ENCODE assay signal across 9 cellular contexts in genomic region chr6:127342946-127343752, GRCh38. TPM values are rescaled to one million over a fixed set of nuclear protein-coding genes. Genes with fewer than 3 reads are reported as not detected.
DNase-seq lines count a peak whose midpoint lies in the region; ATAC-seq, FAIRE-seq and TF ChIP-seq lines count a peak whose summit lies in the region.
"Had no signal": no experiment of that assay in that cellular context is flagged by ENCODE, and none has a peak within 500 bp of the region (broad histone marks: within the 10 kb centered on the region; RNA-seq: fewer than 3 reads in every experiment).

Gene ECHDC1 (minus strand): TSS chr6:127343609. CDS start chr6:127331028, 12,581 bp downstream.

- H3K27ac ChIP-seq in VCaP (peak within 1 kb of the TSS; percentile 91), caudate nucleus (ENCODE audit: low read depth, low read length) (peak within 1 kb of the TSS; percentile 48), keratinocyte (ENCODE audit: control insufficient read depth, insufficient read depth, low read length) (peak within 1 kb of the TSS; percentile 98)

- H3K36me3 ChIP-seq in keratinocyte (ENCODE audit: control insufficient read depth in 2 of 2, extremely low read depth in 1 of 2, insufficient read depth in 2 of 2, low read length in 2 of 2), result no peaks in the 10 kb centered on the region

- peak; percentile 73 for FAIRE-seq in keratinocyte (lab: Jason Lieb, UNC)
- FAIRE-seq: G401.6 had no signal

- peak within 1 kb of the TSS; percentile 100 for H2AFZ ChIP-seq in keratinocyte (ENCODE audit: control insufficient read depth, low read length)

- peak within 1 kb of the TSS; percentile 97 for H3K9ac ChIP-seq in keratinocyte (ENCODE audit: control insufficient read depth, extremely low read depth, insufficient read depth, low read length)

- no peaks in the 10 kb centered on the region for H3K9me3 ChIP-seq in keratinocyte (ENCODE audit: control insufficient read depth, low read depth, low read length)

- H3K4me2 ChIP-seq in keratinocyte (ENCODE audit: control insufficient read depth, extremely low read depth, insufficient read depth, low read depth, low read length), result peak within 1 kb of the TSS; percentile 92

- peak; percentile 75 for ATAC-seq in GM18867 (IDR thresholded peaks at IDR 0.05; ENCODE audit: unreplicated experiment)
- peak; percentile 71 for ATAC-seq in HG03095 (IDR thresholded peaks at IDR 0.05; ENCODE audit: unreplicated experiment)

- peak within 1 kb of the TSS; percentile 54 to 99 (median 91) for H3K4me3 ChIP-seq in keratinocyte (ENCODE audit: control insufficient read depth in 2 of 3, extremely low read depth in 1 of 3, insufficient read depth in 2 of 3, low read depth in 1 of 3, low read length in 3 of 3)

- peaks cover 71% of the 10 kb centered on the region for H3K79me2 ChIP-seq in keratinocyte (ENCODE audit: control insufficient read depth, insufficient read depth, low read length)

- dilution Hi-C loops in keratinocyte (cut with MboI; ENCODE audit: extremely low pct_ligation_motif_present, low sequenced_read_pairs), result no loop called here

- TF ChIP-seq CTCF in VCaP (conservative IDR thresholded peaks at IDR 0.05), result peak; percentile 16; the same call in 1 of the 2 replicates
- TF ChIP-seq CTCF in keratinocyte (optimal IDR thresholded peaks at IDR 0.05 in 1 of 3, IDR thresholded peaks at IDR 0.05 in 1 of 3, conservative IDR thresholded peaks at IDR 0.05 in 1 of 3; ENCODE audit: extremely low read depth in 1 of 3, insufficient read depth in 2 of 3, low read length in 3 of 3), result no peak

- peaks cover 31% of the 10 kb centered on the region for H3K4me1 ChIP-seq in keratinocyte (ENCODE audit: control insufficient read depth, extremely low read depth, insufficient read depth, low read length)

- no peaks in the 10 kb centered on the region for H3K27me3 ChIP-seq in keratinocyte (ENCODE audit: control insufficient read depth, extremely low read depth, insufficient read depth, low read length)

- no peaks in the 10 kb centered on the region for H4K20me1 ChIP-seq in keratinocyte (ENCODE audit: control insufficient read depth, extremely low read depth, insufficient read depth, low read length)

- peak; percentile 61 for DNase-seq in A172 (ENCODE audit: low spot score)
- peak; percentile 93 for DNase-seq in NCI-H2171 treated with DMSO at 0.1 percent for 48 hours (lab: John Stamatoyannopoulos, UW)
- DNase-seq in caudate nucleus (lab: John Stamatoyannopoulos, UW), result peak in 56 of 61 donors; percentile 17 to 86 (median 60)
- no peak for DNase-seq in keratinocyte (ENCODE audit: low read depth, low spot score)
- DNase-seq in stimulated activated CD4-positive, alpha-beta T cell treated with anti-CD3 and anti-CD28 coated beads, Interleukin-12 subunit alpha, Interleukin-12 subunit beta, amount 100 ng/mL, for 48 hours (ENCODE audit: low read depth in 2 of 3, low spot score in 1 of 3), result peak; percentile 60 to 69 (median 69)

- no peaks in the 10 kb centered on the region for H3K9me1 ChIP-seq in keratinocyte (ENCODE audit: control insufficient read depth, extremely low read depth, insufficient read depth, low read length)

RNA-seq across cellular contexts. Expression of gene ECHDC1, which starts in this region (rescaled TPM):
- total RNA-seq in A172 (2014; rRNA removed; shearing (Covaris generic)), result 102 and 112 TPM in 2 replicates
- 28.0 to 56.9 TPM (median 46.2 TPM) in 3 replicates for polyA plus RNA-seq in keratinocyte
- polyA plus RNA-seq in keratinocyte (2011; ENCODE audit: low read depth), result 85.6 TPM
- 34.6 and 62.0 TPM in 2 replicates for polyA plus RNA-seq in keratinocyte (2011; cell fraction: cytosol; rRNA removed)
- 28.3 and 37.7 TPM in 2 replicates for polyA plus RNA-seq in keratinocyte (2011; cell fraction: nucleus; rRNA removed)
- 37.1 and 52.0 TPM in 2 replicates for polyA plus RNA-seq in keratinocyte (2012; ENCODE audit: low replicate concordance)
- polyA minus RNA-seq in keratinocyte, result 0.72 to 44.9 TPM (median 13.9 TPM) in 3 replicates
- 19.2 TPM for polyA minus RNA-seq in keratinocyte (2011; cell fraction: cytosol; rRNA and poly(A)+ RNA removed)
- 12.2 and 32.3 TPM in 2 replicates for polyA minus RNA-seq in keratinocyte (2011; cell fraction: nucleus; rRNA and poly(A)+ RNA removed)

Comparison
In these comparisons a context has a peak if more than half of its experiments do, and no peak if none do; other contexts are left out.
1. H3K27ac ChIP-seq: peak in every context shown above with its lines; median percentile 98 in keratinocyte; 91 in VCaP; 48 in caudate nucleus.